ENCODE assay signal across 8 cellular contexts in the genomic region with DNA sequence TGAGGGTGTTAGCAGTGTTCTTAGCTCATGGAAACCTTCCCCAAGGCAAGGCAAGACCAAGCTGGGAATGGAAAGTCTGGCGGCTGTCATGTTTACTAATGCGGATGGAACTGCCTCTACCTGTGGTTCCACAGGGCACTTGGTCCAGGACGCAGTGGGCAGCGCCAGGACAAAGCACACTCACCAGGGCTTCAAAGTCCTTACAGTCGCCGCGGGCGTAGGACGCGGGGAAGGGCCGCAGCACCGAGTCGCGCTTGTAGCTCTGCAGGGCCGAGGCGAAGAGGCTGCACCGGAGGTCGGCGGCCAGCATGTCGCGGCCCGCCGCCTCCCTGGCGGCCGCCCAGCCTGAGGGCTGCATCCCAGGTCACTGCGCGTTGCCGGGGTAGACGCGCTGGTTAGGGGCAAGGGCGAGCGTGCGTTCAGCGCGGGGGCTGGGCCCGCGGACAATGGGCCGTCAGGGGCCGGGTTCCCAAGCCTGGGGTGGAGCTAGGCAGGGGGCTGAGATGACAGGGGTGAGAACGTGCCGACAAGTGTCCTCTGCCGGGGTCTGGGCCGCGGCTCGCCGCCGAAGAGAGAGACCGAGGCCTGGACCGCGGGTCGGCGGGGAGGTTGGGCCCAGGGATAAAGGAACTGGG. TPM values are rescaled to one million over a fixed set of nuclear protein-coding genes. Genes with fewer than 3 reads are reported as not detected.
DNase-seq lines count a peak whose midpoint lies in the region; ATAC-seq, FAIRE-seq and TF ChIP-seq lines count a peak whose summit lies in the region.

No MANE protein-coding gene starts in this region.

- peak overlapping the region; percentile 18 for H2BK120ac ChIP-seq in H1 (replicated peaks; ENCODE audit: low read depth, low read length)

- H3K9me3 ChIP-seq in CD4-positive, alpha-beta T cell (ENCODE audit: control insufficient read depth, low read length) = no peaks in the 10 kb centered on the region
- H3K9me3 ChIP-seq in RWPE2 (ENCODE audit: severe bottlenecking) (no peaks in the 10 kb centered on the region), H1 (ENCODE audit: insufficient read depth in 2 of 2, low read depth in 1 of 2, low read length in 1 of 2) (no peaks in the 10 kb centered on the region), mesodermal cell (ENCODE audit: control insufficient read depth, low read length) (no peaks in the 10 kb centered on the region), tibial nerve (no peaks in the 10 kb centered on the region)

- H3K14ac ChIP-seq in H1 (ENCODE audit: insufficient read length) = no peak overlapping the region

- no peak overlapping the region for H2BK20ac ChIP-seq in H1 (ENCODE audit: low read length)

- no peak for TF ChIP-seq POLR2A in H1 (IDR thresholded peaks at IDR 0.05; ENCODE audit: control extremely low read depth in 1 of 2, low read depth in 2 of 2, low read length in 2 of 2)
- TF ChIP-seq POLR2A in tibial nerve (IDR thresholded peaks at IDR 0.05) = no peak

- H4K20me1 ChIP-seq in H1 (replicated peaks in 1 of 2; ENCODE audit: control insufficient read depth in 1 of 2, insufficient read depth in 2 of 2, low read length in 2 of 2) = no peaks in the 10 kb centered on the region

- H2AFZ ChIP-seq in H1 (ENCODE audit: low read length) = peak overlapping the region; percentile 38

- H3K36me3 ChIP-seq in RWPE2 (ENCODE audit: low read depth) (no peaks in the 10 kb centered on the region), H1 (ENCODE audit: control insufficient read depth in 2 of 4, insufficient read depth in 4 of 4, low read length in 3 of 4) (no peaks in the 10 kb centered on the region), mesodermal cell (ENCODE audit: control insufficient read depth, insufficient read depth, low read length) (no peaks in the 10 kb centered on the region), tibial nerve (peaks cover 0 to 5% (median 0%) of the 10 kb centered on the region in 3 donors)

- H3K27ac Mint-ChIP-seq in CD4-positive, alpha-beta T cell = peak overlapping the region; percentile 94

- CTCF ChIA-PET in CD4-positive, alpha-beta T cell (lab: Charles Lee) = interaction anchor here (1.0 to 3.0 kb wide), 7 partner anchors 9 to 152 kb away, joined by 3 to 26 read pairs (median 5); partner anchors contain the start of genes PDCD7, RNU5A-1 and RNU5B-1
- CTCF ChIA-PET in H1 (lab: Charles Lee; ENCODE audit: partially characterized antibody) = interaction anchor here (0.9 to 11.1 kb wide), 21 partner anchors 8 to 252 kb away, joined by 3 to 114 read pairs (median 5); partner anchors contain the start of gene CILP

- H3K4me1 Mint-ChIP-seq in CD4-positive, alpha-beta T cell (ENCODE audit: low read depth) = peaks cover 52% of the 10 kb centered on the region

- H2BK15ac ChIP-seq in H1 (ENCODE audit: low read length) = no peak overlapping the region; the same call in 1 of the 2 replicates

- H3K9ac ChIP-seq in H1 (replicated peaks in 1 of 4; ENCODE audit: extremely low read depth in 1 of 4, low read depth in 3 of 4, low read length in 3 of 4) = peak overlapping the region in 3 of 4 experiments; percentile 59 to 71 (median 67); a peak in 6 of 7 replicates

- intact Hi-C loops in CD4-positive, alpha-beta T cell (cut with DNase I, micrococcal nuclease) = loop anchor here (1.0 to 5.0 kb wide), 5 partner anchors 10 to 584 kb away; partner anchors contain the start of genes CLPX (in 1 of the 2), PDCD7 (in 1 of the 2) and RNU5A-1 (in 1 of the 2)

- H3K27me3 Mint-ChIP-seq in CD4-positive, alpha-beta T cell = no peaks in the 10 kb centered on the region

- peaks cover 8% of the 10 kb centered on the region for H3K23me2 ChIP-seq in H1 (ENCODE audit: low read depth, low read length)

- no peak overlapping the region for H2BK5ac ChIP-seq in H1 (ENCODE audit: low read depth, low read length)

- no peak overlapping the region for H3K56ac ChIP-seq in H1 (replicated peaks; ENCODE audit: insufficient read length, low read depth, low read length)

- TF ChIP-seq RAD21 in H1 (IDR thresholded peaks at IDR 0.05 in 1 of 2, conservative IDR thresholded peaks at IDR 0.05 in 1 of 2; ENCODE audit: low read depth in 2 of 2, low read length in 2 of 2) = no peak

- no peaks in the 10 kb centered on the region for H3K9me3 Mint-ChIP-seq in CD4-positive, alpha-beta T cell

- peak overlapping the region; percentile 78 for H3K18ac ChIP-seq in H1 (ENCODE audit: extremely low read depth, low read length)

- no peaks in the 10 kb centered on the region for H3K79me2 ChIP-seq in H1 (ENCODE audit: control insufficient read depth in 1 of 2, insufficient read depth in 2 of 2, low read length in 2 of 2)

- H3K79me1 ChIP-seq in H1 (ENCODE audit: low read depth, low read length) = no peaks in the 10 kb centered on the region

- no peak overlapping the region for H4K91ac ChIP-seq in H1 (replicated peaks; ENCODE audit: insufficient read length, low read length)

- no peak overlapping the region; the same call in 1 of the 2 replicates for H2BK12ac ChIP-seq in H1 (ENCODE audit: low read depth, low read length)

- TF ChIP-seq CTCF in CD4-positive, alpha-beta T cell (IDR thresholded peaks at IDR 0.05) = no peak
- TF ChIP-seq CTCF in RWPE2 (IDR thresholded peaks at IDR 0.05; ENCODE audit: poor library complexity, severe bottlenecking) (no peak), H1 (IDR thresholded peaks at IDR 0.05; ENCODE audit: control extremely low read depth in 1 of 3, insufficient read depth in 1 of 3, low read depth in 1 of 3, low read length in 3 of 3) (no peak), tibial nerve (IDR thresholded peaks at IDR 0.05) (no peak)

- peak overlapping the region; percentile 93 for H3K4me3 Mint-ChIP-seq in CD4-positive, alpha-beta T cell

- peaks cover 19% of the 10 kb centered on the region for H3K36me3 Mint-ChIP-seq in CD4-positive, alpha-beta T cell (ENCODE audit: low read depth)

- H3K4me1 ChIP-seq in RWPE2 (ENCODE audit: insufficient read depth, poor library complexity, severe bottlenecking) (peaks cover 8% of the 10 kb centered on the region), H1 (replicated peaks in 1 of 4; ENCODE audit: control insufficient read depth in 3 of 4, insufficient read depth in 4 of 4, low read length in 3 of 4) (peaks cover 0 to 10% (median 7%) of the 10 kb centered on the region in 4 experiments; a peak in 5 of 7 replicates), mesodermal cell (ENCODE audit: control insufficient read depth, insufficient read depth, low read length, poor library complexity, severe bottlenecking) (no peaks in the 10 kb centered on the region), tibial nerve (peaks cover 0 to 35% (median 12%) of the 10 kb centered on the region in 4 donors)

- H3K4me2 ChIP-seq in H1 (ENCODE audit: insufficient read depth in 1 of 2, low read depth in 2 of 2, low read length in 2 of 2) = peak overlapping the region; percentile 93 to 100

- ATAC-seq in CD4-positive, alpha-beta T cell (ENCODE audit: poor library complexity) = peak; percentile 5
- ATAC-seq in GM18873 (IDR thresholded peaks at IDR 0.05; ENCODE audit: low FRiP score, unreplicated experiment) = peak; percentile 5
- ATAC-seq in HG03095 (IDR thresholded peaks at IDR 0.05; ENCODE audit: unreplicated experiment) = peak; percentile 11
- ATAC-seq in RWPE2 (ENCODE audit: low read depth) = peak; percentile 55

- no peak overlapping the region for H4K5ac ChIP-seq in H1 (ENCODE audit: insufficient read length, low read depth, low read length)

- no peak overlapping the region for H3K23ac ChIP-seq in H1 (ENCODE audit: insufficient read length)

- DNase-seq in CD4-positive, alpha-beta T cell = peak in 1 of 10 experiments; percentile 39
- no peak for DNase-seq in RWPE2 (ENCODE audit: low spot score)
- peak in 1 of 2 experiments; percentile 86 for DNase-seq in H1 (ENCODE audit: low read depth in 1 of 2, low spot score in 2 of 2)
- no peak for DNase-seq in tibial nerve (ENCODE audit: low spot score in 2 of 2)
- no peak for DNase-seq in NCI-H510A treated with DMSO at 0.1 percent for 48 hours (lab: John Stamatoyannopoulos, UW)

- H2AK5ac ChIP-seq in H1 (ENCODE audit: low read depth, low read length) = no peak overlapping the region

- H3K4ac ChIP-seq in H1 (replicated peaks; ENCODE audit: insufficient read length, low read depth, low read length) = no peak overlapping the region

- no peak for FAIRE-seq in H1 (lab: Jason Lieb, UNC)

- peak overlapping the region; percentile 53 for H3K4me3 ChIP-seq in RWPE2 (ENCODE audit: severe bottlenecking)
- H3K4me3 ChIP-seq in H1 (ENCODE audit: extremely low read depth in 1 of 4, insufficient read depth in 2 of 4, low read depth in 3 of 4, low read length in 4 of 4) = peak overlapping the region; percentile 69 to 77 (median 75)
- peak overlapping the region; percentile 60 for H3K4me3 ChIP-seq in mesodermal cell (ENCODE audit: extremely low read depth, insufficient read depth, low read length, poor library complexity, severe bottlenecking)
- peak overlapping the region; percentile 63 to 98 (median 75) for H3K4me3 ChIP-seq in tibial nerve

- POLR2A ChIA-PET in CD4-positive, alpha-beta T cell (lab: Charles Lee) = interaction anchor here (0.6 to 4.4 kb wide), 11 partner anchors 8 to 1582 kb away, joined by 3 to 136 read pairs (median 7); partner anchors contain the start of genes CLPX, RAB11A, RNU5A-1 and RNU5B-1
- POLR2A ChIA-PET in H1 (lab: Charles Lee; ENCODE audit: partially characterized antibody) = interaction anchor here (0.8 to 10.1 kb wide), 10 partner anchors 8 to 130 kb away, joined by 3 to 123 read pairs (median 6); partner anchors contain the start of genes CILP, CLPX, RNU5A-1 and RNU5B-1

- H4K8ac ChIP-seq in H1 (ENCODE audit: extremely low read depth, insufficient read depth, low read length) = peak overlapping the region; percentile 96

- H3K27ac ChIP-seq in CD4-positive, alpha-beta T cell (ENCODE audit: low read depth, low read length) = peak overlapping the region; percentile 83
- H3K27ac ChIP-seq in RWPE2 (ENCODE audit: poor library complexity, severe bottlenecking) = peak overlapping the region; percentile 49
- H3K27ac ChIP-seq in H1 (ENCODE audit: low read depth, low read length) = 0 out of 2 replicates have a peak overlapping the region, but pooled peaks have one; percentile 31
- peak overlapping the region; percentile 69 for H3K27ac ChIP-seq in mesodermal cell (ENCODE audit: low read depth, low read length, severe bottlenecking)
- H3K27ac ChIP-seq in tibial nerve = peak overlapping the region; percentile 82 to 95 (median 92)

- H3K27me3 ChIP-seq in CD4-positive, alpha-beta T cell (ENCODE audit: control insufficient read depth, insufficient read depth, low read length) = no peaks in the 10 kb centered on the region
- H3K27me3 ChIP-seq in RWPE2 (ENCODE audit: insufficient read depth, poor library complexity, severe bottlenecking) (no peaks in the 10 kb centered on the region), H1 (replicated peaks in 1 of 4; ENCODE audit: control insufficient read depth in 3 of 4, extremely low read depth in 1 of 4, insufficient read depth in 3 of 4, low read length in 3 of 4) (peaks cover 0 to 10% (median 10%) of the 10 kb centered on the region in 4 experiments; a peak in 6 of 7 replicates), tibial nerve (no peaks in the 10 kb centered on the region)

- 1% methylated on average over 52 of the region's 52 CpGs; no CpG with 5 or more reads in 1 of the 2 experiments for WGBS in H1 (ENCODE audit: extremely low coverage in 1 of 2, insufficient coverage in 1 of 2, insufficient read length in 1 of 2, insufficient replicate concordance in 2 of 2, low coverage in 1 of 2, low lambda C conversion rate in 2 of 2, missing lambda C conversion rate in 1 of 2), 2 experiments
- WGBS in mesodermal cell (ENCODE audit: insufficient coverage in 2 of 2), 2 experiments = 0% methylated on average over 46 to 47 of the region's 52 CpGs
- 0 to 1% methylated on average over 22 to 49 of the region's 52 CpGs for WGBS in tibial nerve, 2 donors

- TF ChIP-seq EP300 in H1 (IDR thresholded peaks at IDR 0.05; ENCODE audit: borderline replicate concordance in 1 of 2, low read depth in 2 of 2, low read length in 2 of 2) = no peak
- no peak for TF ChIP-seq EP300 in tibial nerve (IDR thresholded peaks at IDR 0.05)

RNA-seq across cellular contexts. Expression of gene PARP16, which starts 0.5 kb away (rescaled TPM):
- 10 to 100 TPM; 11.3 to 12.9 TPM for total RNA-seq in CD4-positive, alpha-beta T cell
- 3.7 and 5.0 TPM in 2 replicates for total RNA-seq in H1 (2021; fragmentation: NEBNext Ultra II Directional; extraction: Animal tissue kit (Norgen Biotek cat#: 25700))
- polyA plus RNA-seq in H1 (2011; rRNA removed) = 3.7 and 3.8 TPM in 2 replicates
- 4.1 TPM for polyA plus RNA-seq in H1 (2011; cell fraction: cytosol; rRNA removed)
- 3.2 TPM for polyA plus RNA-seq in H1 (2011; cell fraction: nucleus; rRNA removed)
- 4.0 to 4.4 TPM (median 4.1 TPM) in 4 replicates for polyA plus RNA-seq in H1 (2012, experiment 1 of 2)
- 4.1 TPM for polyA plus RNA-seq in H1 (2012, experiment 2 of 2)
- 3.3 TPM for polyA plus RNA-seq in H1 (2013, experiment 1 of 2)
- polyA plus RNA-seq in H1 (2013, experiment 2 of 2) = 3.8 TPM
- polyA minus RNA-seq in H1 (2011; rRNA and poly(A)+ RNA removed) = 4.2 and 4.4 TPM in 2 replicates
- polyA minus RNA-seq in H1 (2011; cell fraction: cytosol; rRNA and poly(A)+ RNA removed) = 4.0 TPM
- 7.2 TPM for polyA minus RNA-seq in H1 (2011; cell fraction: nucleus; rRNA and poly(A)+ RNA removed)
- polyA plus RNA-seq in mesodermal cell (2013, experiment 1 of 2) = 5.6 TPM
- 6.3 TPM for polyA plus RNA-seq in mesodermal cell (2013, experiment 2 of 2)
- 10 to 100 TPM in 3 of 4 donors, 1 to 10 TPM in 1; 5.9 to 15.5 (median 12.1) TPM for total RNA-seq in tibial nerve

RNA-seq across cellular contexts. Expression of gene RNU5A-1, which starts 9.7 kb away (rescaled TPM):
- total RNA-seq in CD4-positive, alpha-beta T cell = not detected
- not detected in 2 replicates for total RNA-seq in H1 (2021; fragmentation: NEBNext Ultra II Directional; extraction: Animal tissue kit (Norgen Biotek cat#: 25700))
- not detected in 2 replicates for polyA plus RNA-seq in H1 (2011; rRNA removed)
- polyA plus RNA-seq in H1 (2011; cell fraction: cytosol; rRNA removed) = not detected
- not detected for polyA plus RNA-seq in H1 (2011; cell fraction: nucleus; rRNA removed)
- polyA plus RNA-seq in H1 (2012, experiment 1 of 2) = not detected in 4 replicates
- not detected for polyA plus RNA-seq in H1 (2012, experiment 2 of 2)
- not detected for polyA plus RNA-seq in H1 (2013, experiment 1 of 2)
- not detected for polyA plus RNA-seq in H1 (2013, experiment 2 of 2)
- polyA minus RNA-seq in H1 (2011; rRNA and poly(A)+ RNA removed) = under 0.01 TPM in 2 replicates
- not detected for polyA minus RNA-seq in H1 (2011; cell fraction: cytosol; rRNA and poly(A)+ RNA removed)
- polyA minus RNA-seq in H1 (2011; cell fraction: nucleus; rRNA and poly(A)+ RNA removed) = under 0.01 TPM
- polyA plus RNA-seq in mesodermal cell (2013, experiment 1 of 2) = 6,661 TPM
- 8,769 TPM for polyA plus RNA-seq in mesodermal cell (2013, experiment 2 of 2)
- total RNA-seq in tibial nerve = not detected

RNA-seq across cellular contexts. Expression of gene RNU5B-1, which starts 18.3 kb away (rescaled TPM):
- total RNA-seq in CD4-positive, alpha-beta T cell = 10 to 100 TPM; 23.7 to 34.8 TPM
- total RNA-seq in H1 (2021; fragmentation: NEBNext Ultra II Directional; extraction: Animal tissue kit (Norgen Biotek cat#: 25700)) = not detected in 2 replicates
- not detected in 2 replicates for polyA plus RNA-seq in H1 (2011; rRNA removed)
- polyA plus RNA-seq in H1 (2011; cell fraction: cytosol; rRNA removed) = not detected
- not detected for polyA plus RNA-seq in H1 (2011; cell fraction: nucleus; rRNA removed)
- not detected in 4 replicates for polyA plus RNA-seq in H1 (2012, experiment 1 of 2)
- not detected for polyA plus RNA-seq in H1 (2012, experiment 2 of 2)
- polyA plus RNA-seq in H1 (2013, experiment 1 of 2) = not detected
- polyA plus RNA-seq in H1 (2013, experiment 2 of 2) = not detected
- polyA minus RNA-seq in H1 (2011; rRNA and poly(A)+ RNA removed) = under 0.01 TPM in 2 replicates
- polyA minus RNA-seq in H1 (2011; cell fraction: cytosol; rRNA and poly(A)+ RNA removed) = 649 TPM
- under 0.01 TPM for polyA minus RNA-seq in H1 (2011; cell fraction: nucleus; rRNA and poly(A)+ RNA removed)
- 12,289 TPM for polyA plus RNA-seq in mesodermal cell (2013, experiment 1 of 2)
- 16,601 TPM for polyA plus RNA-seq in mesodermal cell (2013, experiment 2 of 2)
- total RNA-seq in tibial nerve = not detected

Comparison
In these comparisons a context has a peak if more than half of its experiments do, and no peak if none do; other contexts are left out.
1. ATAC-seq: peak in every context shown above with its lines; median percentile 55 in RWPE2; 11 in HG03095; 5 in CD4-positive, alpha-beta T cell; 5 in GM18873.
2. H3K27ac ChIP-seq: peak in every context shown above with its lines; median percentile 92 in tibial nerve; 83 in CD4-positive, alpha-beta T cell; 69 in mesodermal cell; 49 in RWPE2; 31 in H1.